24 cellular contexts compared by ENCODE assay signal in genomic region chr15:77396692-77397091, GRCh38.
"Had no signal": no experiment of that assay in that cellular context is flagged by ENCODE, and none has a peak within 500 bp of the region (broad histone marks: within the 10 kb centered on the region; RNA-seq: fewer than 3 reads in every experiment).

No MANE protein-coding gene starts in this region.

- H3K27ac ChIP-seq: HL-60, KMS-11, Peyer's patch, SJCRH30 had no signal

- H3K9ac ChIP-seq: KMS-11 had no signal

- H3K4me2 ChIP-seq: KMS-11 had no signal

- H3K4me3 ChIP-seq: K562, Peyer's patch, SJCRH30 had no signal

- ATAC-seq: K562, Right ventricle myocardium inferior, T-cell had no signal

- H3K4me1 ChIP-seq: Peyer's patch, SJCRH30 had no signal

- DNase-seq: IMR-90, Kasumi-1, MM.1S, NCI-H1092 treated with DMSO at 0.1 percent for 48 hours, NCI-H1436, NCI-H187, NCI-H2029, NCI-H2081 treated with DMSO at 0.1 percent for 48 hours, NCI-H2171, NCI-H226, NCI-H446, NCI-H510A, NCI-H524 treated with DMSO at 0.1 percent for 48 hours, NCI-H69, NCI-H774, Peyer's patch, SHP77 treated with DMSO at 0.1 percent for 48 hours, SJCRH30, SW 1271, T-cell had no signal

- H3K36me3 ChIP-seq: Peyer's patch, SJCRH30 had no signal

- H3K27me3 ChIP-seq: Peyer's patch, SJCRH30 had no signal
